7 cellular contexts compared by ENCODE assay signal in genomic region chr18:58091099-58091611, GRCh38. TPM values are rescaled to one million over a fixed set of nuclear protein-coding genes. Genes with fewer than 3 reads are reported as not detected.
DNase-seq lines count a peak whose midpoint lies in the region; ATAC-seq and TF ChIP-seq lines count a peak whose summit lies in the region.

No MANE protein-coding gene starts in this region.

- peak; percentile 87 for ATAC-seq in HG02642 (IDR thresholded peaks at IDR 0.05; ENCODE audit: poor library complexity, unreplicated experiment)
- peak; percentile 51 for ATAC-seq in omental fat pad (ENCODE audit: low FRiP score)

- H3K4me3 ChIP-seq in esophagus squamous epithelium (no peak overlapping the region), vagina (no peak overlapping the region)

- intact Hi-C loops in esophagus squamous epithelium (cut with DNase I) (no loop called here), vagina (cut with DNase I) (no loop called here)

- DNase-seq in NCI-H69 (lab: John Stamatoyannopoulos, UW) (peak; percentile 66), omental fat pad (ENCODE audit: low spot score) (no peak), esophagus squamous epithelium (lab: John Stamatoyannopoulos, UW) (no peak), inferior parietal cortex (ENCODE audit: extremely low spot score) (no peak), vagina (ENCODE audit: extremely low spot score in 2 of 2) (no peak)

- H3K4me1 ChIP-seq in esophagus squamous epithelium, result peaks cover 4 to 18% (median 6%) of the 10 kb centered on the region in 3 donors
- no peaks in the 10 kb centered on the region for H3K4me1 ChIP-seq in vagina

- TF ChIP-seq CTCF in omental fat pad (IDR thresholded peaks at IDR 0.05), result no peak
- no peak for TF ChIP-seq CTCF in esophagus squamous epithelium (IDR thresholded peaks at IDR 0.05)
- no peak for TF ChIP-seq CTCF in vagina (IDR thresholded peaks at IDR 0.05)

- 80 to 86% methylated on average over 1 to 2 of the region's 2 CpGs for WGBS in esophagus squamous epithelium, 2 donors

- H3K36me3 ChIP-seq in esophagus squamous epithelium (no peaks in the 10 kb centered on the region), vagina (no peaks in the 10 kb centered on the region)

- H3K27ac ChIP-seq in esophagus squamous epithelium, result no peak overlapping the region
- H3K27ac ChIP-seq in vagina, result no peak overlapping the region

- TF ChIP-seq POLR2A in GM18951 (IDR thresholded peaks at IDR 0.05; ENCODE audit: extremely low read depth, insufficient read depth, insufficient read length), result peak; percentile 34
- no peak for TF ChIP-seq POLR2A in esophagus squamous epithelium (IDR thresholded peaks at IDR 0.05)
- TF ChIP-seq POLR2A in vagina (IDR thresholded peaks at IDR 0.05), result no peak

- H3K9me3 ChIP-seq in esophagus squamous epithelium (no peaks in the 10 kb centered on the region), vagina (no peaks in the 10 kb centered on the region)

- H3K27me3 ChIP-seq in esophagus squamous epithelium (peaks cover 0 to 3% (median 0%) of the 10 kb centered on the region in 4 donors), vagina (no peaks in the 10 kb centered on the region)

- in situ Hi-C loops in GM18951 (cut with MboI; ENCODE audit: low sequenced_read_pairs, unreplicated experiment), result no loop called here

RNA-seq across cellular contexts. Expression of gene NEDD4L, which starts 47.1 kb away (rescaled TPM):
- total RNA-seq in omental fat pad (10 to 100 TPM; 16.2 to 63.0 (median 30.4) TPM), esophagus squamous epithelium (10 to 100 TPM; 17.0 to 27.6 (median 21.9) TPM), vagina (42.2 TPM)
